In genomic region chr16:57785385-57785784, GRCh38 we compare ENCODE assay signal across 25 cellular contexts.
"Had no signal": no experiment of that assay in that cellular context is flagged by ENCODE, and none has a peak within 500 bp of the region (broad histone marks: within the 10 kb centered on the region; RNA-seq: fewer than 3 reads in every experiment).

No MANE protein-coding gene starts in this region.

- H3K4me3 ChIP-seq: heart right ventricle, hepatocyte, left lung, lower lobe of right lung, pancreas, right atrium auricular region, right lobe of liver, smooth muscle cell, tibial nerve, upper lobe of left lung, vagina had no signal

- H3K27ac ChIP-seq: hepatocyte, left lung, lower lobe of right lung, pancreas, right atrium auricular region, right lobe of liver, upper lobe of left lung had no signal

- H3K9me3 Mint-ChIP-seq: naive thymus-derived CD8-positive, alpha-beta T cell; stimulated activated memory B cell treated with anti-CD40 and anti-IgM and Interleukin-4, amounts not matched to agents 10 μg/mL and 1 μg/mL and 100 μg/mL, for 72 hours; stimulated activated naive CD8-positive, alpha-beta T cell treated with anti-CD3 and anti-CD28 coated beads, Interleukin-15, Interleukin-2, amounts not matched to agents 100 ng/mL and 50 ng/mL, for 24 hours had no signal

- H3K4me1 Mint-ChIP-seq: stimulated activated memory B cell treated with anti-CD40 and anti-IgM and Interleukin-4, amounts not matched to agents 10 μg/mL and 1 μg/mL and 100 μg/mL, for 72 hours had no signal

- DNase-seq: glutamatergic neuron; heart right ventricle; kidney glomerular epithelial cell; left colon; lower lobe of right lung; mammary epithelial cell; mesenchymal stem cell; naive thymus-derived CD8-positive, alpha-beta T cell; nucleus accumbens; right lobe of liver; stimulated activated CD4-positive, alpha-beta T cell treated with anti-CD3 and anti-CD28 coated beads, Interleukin-1b, Interleukin-23, amount 100 ng/mL, for 48 hours; stimulated activated CD4-positive, alpha-beta T cell treated with anti-CD3 and anti-CD28 coated beads, Interleukin-2, amount 100 ng/mL, for 48 hours; stimulated activated CD4-positive, alpha-beta T cell treated with anti-CD3 and anti-CD28 coated beads, Interleukin-4, amount 100 ng/mL, for 4 hours; stimulated activated CD8-positive, alpha-beta memory T cell treated with anti-CD3 and anti-CD28 coated beads, Interleukin-4, amount 100 ng/mL, for 48 hours; substantia nigra; upper lobe of left lung had no signal

- H3K36me3 Mint-ChIP-seq: naive thymus-derived CD8-positive, alpha-beta T cell; stimulated activated memory B cell treated with anti-CD40 and anti-IgM and Interleukin-4, amounts not matched to agents 10 μg/mL and 1 μg/mL and 100 μg/mL, for 72 hours had no signal

- H3K27me3 Mint-ChIP-seq: naive thymus-derived CD8-positive, alpha-beta T cell; stimulated activated naive CD8-positive, alpha-beta T cell treated with anti-CD3 and anti-CD28 coated beads, Interleukin-15, Interleukin-2, amounts not matched to agents 100 ng/mL and 50 ng/mL, for 24 hours had no signal

- H3K4me2 ChIP-seq: hepatocyte, smooth muscle cell had no signal

- H3K4me3 Mint-ChIP-seq: naive thymus-derived CD8-positive, alpha-beta T cell; stimulated activated memory B cell treated with anti-CD40 and anti-IgM and Interleukin-4, amounts not matched to agents 10 μg/mL and 1 μg/mL and 100 μg/mL, for 72 hours; stimulated activated naive CD8-positive, alpha-beta T cell treated with anti-CD3 and anti-CD28 coated beads, Interleukin-15, Interleukin-2, amounts not matched to agents 100 ng/mL and 50 ng/mL, for 24 hours had no signal

- H3K9me3 ChIP-seq: heart right ventricle, left lung, lower lobe of right lung, pancreas, right atrium auricular region, right lobe of liver, tibial nerve, upper lobe of left lung, vagina had no signal

- H3K27me3 ChIP-seq: heart right ventricle, hepatocyte, left lung, pancreas, right atrium auricular region, right lobe of liver, tibial nerve, upper lobe of left lung, vagina had no signal

- H3K36me3 ChIP-seq: vagina had no signal

- H3K27ac Mint-ChIP-seq: naive thymus-derived CD8-positive, alpha-beta T cell; stimulated activated memory B cell treated with anti-CD40 and anti-IgM and Interleukin-4, amounts not matched to agents 10 μg/mL and 1 μg/mL and 100 μg/mL, for 72 hours; stimulated activated naive CD8-positive, alpha-beta T cell treated with anti-CD3 and anti-CD28 coated beads, Interleukin-15, Interleukin-2, amounts not matched to agents 100 ng/mL and 50 ng/mL, for 24 hours had no signal

- ATAC-seq: heart right ventricle; left colon; left lung; lower lobe of right lung; naive thymus-derived CD8-positive, alpha-beta T cell; pancreas; right lobe of liver; stimulated activated memory B cell treated with anti-CD40 and anti-IgM and Interleukin-4, amounts not matched to agents 10 μg/mL and 1 μg/mL and 100 μg/mL, for 72 hours had no signal

- H2AFZ ChIP-seq: hepatocyte had no signal
